26 cellular contexts compared by ENCODE assay signal in genomic region chr12:48532601-48533000, GRCh38. TPM values are rescaled to one million over a fixed set of nuclear protein-coding genes. Genes with fewer than 3 reads are reported as not detected.
"Had no signal": no experiment of that assay in that cellular context is flagged by ENCODE, and none has a peak within 500 bp of the region (broad histone marks: within the 10 kb centered on the region; RNA-seq: fewer than 3 reads in every experiment).

No MANE protein-coding gene starts in this region.

- H3K9me3 ChIP-seq: neutrophil, right lobe of liver, testis, upper lobe of right lung, vagina had no signal

- H3K4me1 Mint-ChIP-seq: stimulated activated effector memory CD8-positive, alpha-beta T cell treated with anti-CD3 and anti-CD28 coated beads, Interleukin-12 subunit alpha, Interleukin-12 subunit beta, amount 100 ng/mL, for 72 hours had no signal

- H3K27me3 Mint-ChIP-seq: stimulated activated naive CD8-positive, alpha-beta T cell treated with anti-CD3 and anti-CD28 coated beads, Interleukin-15, Interleukin-2, amounts not matched to agents 100 ng/mL and 50 ng/mL, for 24 hours had no signal

- H3K4me3 Mint-ChIP-seq: naive B cell; stimulated activated effector memory CD8-positive, alpha-beta T cell treated with anti-CD3 and anti-CD28 coated beads, Interleukin-12 subunit alpha, Interleukin-12 subunit beta, amount 100 ng/mL, for 72 hours; stimulated activated naive CD8-positive, alpha-beta T cell treated with anti-CD3 and anti-CD28 coated beads, Interleukin-15, Interleukin-2, amounts not matched to agents 100 ng/mL and 50 ng/mL, for 24 hours had no signal

- H3K27me3 ChIP-seq: hepatocyte, neutrophil, right lobe of liver, testis, tibial nerve, upper lobe of right lung, vagina had no signal

- DNase-seq: dorsolateral prefrontal cortex; effector CD8-positive, alpha-beta T cell; foreskin melanocyte; head of caudate nucleus; mesendoderm; naive B cell; psoas muscle; retina; right lobe of liver; stimulated activated CD4-positive, alpha-beta T cell treated with anti-CD3 and anti-CD28 coated beads, Interleukin-4, amount 100 ng/mL, for 1 hour; stimulated activated CD8-positive, alpha-beta memory T cell treated with anti-CD3 and anti-CD28 coated beads, Interleukin-4, amount 100 ng/mL, for 48 hours; testis; upper lobe of right lung had no signal

- ATAC-seq: psoas muscle; right lobe of liver; stimulated activated effector memory CD8-positive, alpha-beta T cell treated with anti-CD3 and anti-CD28 coated beads, Interleukin-12 subunit alpha, Interleukin-12 subunit beta, amount 100 ng/mL, for 72 hours; upper lobe of right lung had no signal

- H3K36me3 ChIP-seq: neutrophil, right lobe of liver, tibial nerve, upper lobe of right lung, vagina had no signal

- H3K36me3 Mint-ChIP-seq: naive B cell; stimulated activated effector memory CD8-positive, alpha-beta T cell treated with anti-CD3 and anti-CD28 coated beads, Interleukin-12 subunit alpha, Interleukin-12 subunit beta, amount 100 ng/mL, for 72 hours had no signal

- H3K27ac ChIP-seq: dorsolateral prefrontal cortex, hepatocyte, neutrophil, psoas muscle, right lobe of liver, testis, tibial nerve, upper lobe of right lung, vagina had no signal

- H3K27ac Mint-ChIP-seq: stimulated activated effector memory CD8-positive, alpha-beta T cell treated with anti-CD3 and anti-CD28 coated beads, Interleukin-12 subunit alpha, Interleukin-12 subunit beta, amount 100 ng/mL, for 72 hours; stimulated activated naive CD8-positive, alpha-beta T cell treated with anti-CD3 and anti-CD28 coated beads, Interleukin-15, Interleukin-2, amounts not matched to agents 100 ng/mL and 50 ng/mL, for 24 hours had no signal

- H3K4me3 ChIP-seq: dorsolateral prefrontal cortex, hepatocyte, psoas muscle, right lobe of liver, testis, tibial nerve, upper lobe of right lung, vagina had no signal

- H3K9me3 Mint-ChIP-seq: stimulated activated effector memory CD8-positive, alpha-beta T cell treated with anti-CD3 and anti-CD28 coated beads, Interleukin-12 subunit alpha, Interleukin-12 subunit beta, amount 100 ng/mL, for 72 hours had no signal

- H3K4me1 ChIP-seq: psoas muscle, right lobe of liver, testis, tibial nerve, upper lobe of right lung, vagina had no signal

RNA-seq across cellular contexts. Expression of gene OR8S1, which starts 7.2 kb away (rescaled TPM):
- total RNA-seq: kidney epithelial cell, liver, lung microvascular endothelial cell, osteoblast, psoas muscle, right lobe of liver, subcutaneous adipose tissue, testis, upper lobe of right lung, vagina had no signal
- polyA plus RNA-seq: esophagus, liver, neural cell, psoas muscle had no signal

RNA-seq across cellular contexts. Expression of gene LALBA, which starts 37.2 kb away (rescaled TPM):
- total RNA-seq: hepatocyte, kidney epithelial cell, liver, lung microvascular endothelial cell, osteoblast, psoas muscle, right lobe of liver, subcutaneous adipose tissue, tibial nerve, upper lobe of right lung, vagina had no signal
- polyA plus RNA-seq: esophagus, liver, neural cell, psoas muscle had no signal

RNA-seq across cellular contexts. Expression of gene C12orf54, which starts 50.3 kb away (rescaled TPM):
- total RNA-seq: hepatocyte, kidney epithelial cell, liver, lung microvascular endothelial cell, osteoblast, right lobe of liver, subcutaneous adipose tissue, upper lobe of right lung, vagina had no signal
- polyA plus RNA-seq: liver, neural cell had no signal
